In the genomic region with DNA sequence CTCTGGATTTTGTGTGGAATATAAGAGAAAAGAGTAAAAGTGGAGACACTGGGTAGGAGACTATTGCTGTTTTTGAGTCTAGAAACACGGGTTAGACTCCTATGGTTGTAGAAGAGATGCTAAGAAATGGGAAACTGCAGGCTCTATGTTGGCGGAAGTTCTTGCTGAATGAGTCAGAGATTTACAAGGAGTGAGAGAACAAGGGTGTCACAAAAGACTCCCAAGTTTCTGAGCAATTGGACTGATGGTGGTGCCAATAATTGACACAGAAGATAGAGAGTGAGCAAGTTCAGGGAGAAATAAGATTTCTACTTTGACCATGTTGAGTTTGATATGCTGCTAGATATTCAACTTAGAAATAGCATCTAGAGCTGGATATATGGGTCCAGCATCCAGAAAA, we compare ENCODE assay signal across 20 cellular contexts. TPM values are rescaled to one million over a fixed set of nuclear protein-coding genes. Genes with fewer than 3 reads are reported as not detected.
A peak's percentile ranks its signal among the peaks of the same experiment; 100 is the strongest.
DNase-seq lines count a peak whose midpoint lies in the region; ATAC-seq and TF ChIP-seq lines count a peak whose summit lies in the region.
"Had no signal": no experiment of that assay in that cellular context is flagged by ENCODE, and none has a peak within 500 bp of the region (broad histone marks: within the 10 kb centered on the region; RNA-seq: fewer than 3 reads in every experiment).

No MANE protein-coding gene starts in this region.

- POLR2A ChIA-PET in Caco-2 (lab: Charles Lee), result no interaction called here

- DNase-seq in ACHN, result peak; percentile 66
- peak; percentile 56 for DNase-seq in HFFc6
- peak; percentile 70 for DNase-seq in astrocyte of the hippocampus (ENCODE audit: low read depth, low spot score)
- DNase-seq in iris pigment epithelial cell (ENCODE audit: low read depth), result peak; percentile 65
- no peak for DNase-seq in SKM-1 (lab: John Stamatoyannopoulos, UW; ENCODE audit: unreplicated experiment)
- no peak for DNase-seq in Caco-2
- DNase-seq: H7; left ventricle myocardium superior; NCI-H146; NCI-H510A treated with DMSO at 0.1 percent for 48 hours; retina; stimulated activated CD4-positive, alpha-beta T cell treated with anti-CD3 and anti-CD28 coated beads, Interleukin-2, amount 100 ng/mL, for 48 hours; upper lobe of right lung had no signal

- ATAC-seq in HG03439 (IDR thresholded peaks at IDR 0.05; ENCODE audit: unreplicated experiment) (no peak), HG02759 (IDR thresholded peaks at IDR 0.05; ENCODE audit: unreplicated experiment) (no peak)
- ATAC-seq: activated naive CD4-positive, alpha-beta T cell treated with anti-CD3 and anti-CD28 coated beads, Interleukin-2, amount 50 U/mL, for 72 hours; K562; left ventricle myocardium superior; upper lobe of right lung had no signal

- in situ Hi-C loops in ACHN (cut with HindIII; ENCODE audit: low pct_ligation_motif_present, low pct_unique_long_range_greater_than_20kb, low sequenced_read_pairs), result no loop called here

- H3K36me3 ChIP-seq in Caco-2 (ENCODE audit: control insufficient read depth, insufficient read depth, low read length), result no peaks in the 10 kb centered on the region
- H3K36me3 ChIP-seq: upper lobe of right lung had no signal

- H3K9me3 Mint-ChIP-seq in HFFc6 (no peaks in the 10 kb centered on the region), Caco-2 (ENCODE audit: unreplicated experiment) (no peaks in the 10 kb centered on the region)
- H3K9me3 Mint-ChIP-seq: nephron; T-helper 1 cell treated with Interleukin-12 subunit alpha and Interleukin-12 subunit beta and Interleukin-4 antibody, amounts not matched to agents 30 μg/mL and 1 μg/mL, for 36 hours had no signal

- H3K27me3 Mint-ChIP-seq in HFFc6 (ENCODE audit: insufficient read depth) (no peaks in the 10 kb centered on the region), Caco-2 (ENCODE audit: insufficient read depth, unreplicated experiment) (peaks cover 20% of the 10 kb centered on the region)

- CTCF ChIA-PET in Caco-2 (lab: Charles Lee), result no interaction called here

- intact Hi-C loops in Caco-2 (cut with micrococcal nuclease; ENCODE audit: unreplicated experiment), result no loop called here

- no peaks in the 10 kb centered on the region for H3K9me3 ChIP-seq in Caco-2
- H3K9me3 ChIP-seq: upper lobe of right lung had no signal

- H3K36me3 Mint-ChIP-seq in HFFc6 (ENCODE audit: low read depth), result no peaks in the 10 kb centered on the region
- no peaks in the 10 kb centered on the region for H3K36me3 Mint-ChIP-seq in Caco-2 (ENCODE audit: insufficient read depth, unreplicated experiment)

- H3K4me3 ChIP-seq in Caco-2 (ENCODE audit: low read depth, low read length), result no peak overlapping the region
- H3K4me3 ChIP-seq: K562, upper lobe of right lung had no signal

- H3K27ac Mint-ChIP-seq in HFFc6, result peak overlapping the region; percentile 48
- H3K27ac Mint-ChIP-seq in Caco-2 (ENCODE audit: unreplicated experiment), result no peak overlapping the region
- H3K27ac Mint-ChIP-seq: activated naive CD4-positive, alpha-beta T cell treated with anti-CD3 and anti-CD28 coated beads, Interleukin-2, amount 50 U/mL, for 72 hours; nephron; T-helper 1 cell treated with Interleukin-12 subunit alpha and Interleukin-12 subunit beta and Interleukin-4 antibody, amounts not matched to agents 30 μg/mL and 1 μg/mL, for 36 hours had no signal

- H3K4me1 Mint-ChIP-seq in HFFc6 (ENCODE audit: low read depth) (peaks cover 40% of the 10 kb centered on the region), Caco-2 (ENCODE audit: low read depth, unreplicated experiment) (peaks cover 8% of the 10 kb centered on the region)

- no TSS peak for BruUV-seq in Caco-2 (replicated peaks; lab: Mats Ljungman, UMichigan)

- H3K4me1 ChIP-seq in Caco-2, result no peaks in the 10 kb centered on the region
- H3K4me1 ChIP-seq: upper lobe of right lung had no signal

- peak overlapping the region; percentile 63 for H3K4me3 Mint-ChIP-seq in HFFc6
- H3K4me3 Mint-ChIP-seq in Caco-2 (ENCODE audit: unreplicated experiment), result no peak overlapping the region
- H3K4me3 Mint-ChIP-seq: central memory CD8-positive, alpha-beta T cell; T-helper 1 cell treated with Interleukin-12 subunit alpha and Interleukin-12 subunit beta and Interleukin-4 antibody, amounts not matched to agents 30 μg/mL and 1 μg/mL, for 36 hours had no signal

- H3K27me3 ChIP-seq in Caco-2 (replicated peaks; ENCODE audit: control insufficient read depth, insufficient read depth, low read length), result peaks cover under 1% of the 10 kb centered on the region; the same call in 1 of the 2 replicates
- H3K27me3 ChIP-seq: upper lobe of right lung had no signal

- TF ChIP-seq CTCF in HFFc6 (IDR thresholded peaks at IDR 0.05) (no peak), Caco-2 (IDR thresholded peaks at IDR 0.05; ENCODE audit: insufficient read depth in 1 of 2, low read depth in 1 of 2, low read length in 1 of 2, severe bottlenecking in 1 of 2, unreplicated experiment in 1 of 2) (no peak)

RNA-seq across cellular contexts. Expression of gene PRKD1, which starts 2.6 kb away (rescaled TPM):
- total RNA-seq in HFFc6 (2021; fragmentation: NEBNext Ultra II Directional; extraction: Animal tissue kit (Norgen Biotek cat#: 25700)), result 10 to 100 TPM; 19.1 to 23.9 (median 21.7) TPM
- total RNA-seq in Caco-2 (2022), result 0.36 and 0.49 TPM in 2 replicates
- total RNA-seq: activated naive CD4-positive, alpha-beta T cell treated with anti-CD3 and anti-CD28 coated beads, Interleukin-2, amount 50 U/mL, for 72 hours had no signal

Comparison
In these comparisons a context has a peak if more than half of its experiments do, and no peak if none do; other contexts are left out.
1. DNase-seq: peak in ACHN (single experiment), HFFc6 (single experiment), astrocyte of the hippocampus (single experiment) and iris pigment epithelial cell (single experiment); none in SKM-1 (single experiment) and Caco-2 (0 of 2).
2. RNA of gene PRKD1, which starts 2.6 kb away (total RNA-seq): 19.1 to 23.9 TPM in HFFc6; 0.36 to 0.49 TPM in Caco-2; every median in the first group is over 10 times any median in the second.